In the genomic region with DNA sequence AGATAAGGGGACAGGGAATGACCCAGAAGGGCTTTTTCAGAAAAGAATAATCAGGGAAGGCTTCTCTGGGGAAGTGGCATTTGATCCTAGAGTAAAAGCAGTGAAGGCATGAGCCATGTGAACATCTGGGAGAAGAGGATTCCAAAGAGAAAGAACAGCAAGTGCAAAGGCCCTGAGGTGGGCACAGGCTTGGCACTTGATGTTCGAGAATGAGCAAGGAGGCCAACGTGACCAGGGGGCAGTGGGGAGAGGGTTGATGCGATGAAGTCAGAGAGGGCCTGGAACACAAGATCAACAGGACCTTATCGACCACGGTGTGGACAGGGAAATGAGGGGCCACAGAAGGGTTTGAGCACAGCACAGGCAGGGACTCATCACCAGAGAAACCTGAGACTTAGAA, we compare ENCODE assay signal across 30 cellular contexts. TPM values are rescaled to one million over a fixed set of nuclear protein-coding genes. Genes with fewer than 3 reads are reported as not detected.
"Had no signal": no experiment of that assay in that cellular context is flagged by ENCODE, and none has a peak within 500 bp of the region (broad histone marks: within the 10 kb centered on the region; RNA-seq: fewer than 3 reads in every experiment).

No MANE protein-coding gene starts in this region.

- H3K79me2 ChIP-seq: hepatocyte, parathyroid adenoma had no signal

- H3K4me3 ChIP-seq: colonic mucosa, gastrocnemius medialis, heart left ventricle, hepatocyte, lung, mucosa of descending colon, right lobe of liver, stomach, thyroid gland, vagina had no signal

- H3K4me2 ChIP-seq: hepatocyte had no signal

- H3K36me3 ChIP-seq: colonic mucosa, gastrocnemius medialis, heart left ventricle, neutrophil, right lobe of liver, stomach, thyroid gland, vagina had no signal

- H3K27ac ChIP-seq: colonic mucosa, epithelial cell of prostate, gastrocnemius medialis, heart left ventricle, hepatocyte, neutrophil, parathyroid adenoma, right lobe of liver, stomach, thyroid gland, vagina had no signal

- DNase-seq: colonic mucosa; effector CD8-positive, alpha-beta T cell; endodermal cell; foreskin fibroblast; gastrocnemius medialis; heart left ventricle; kidney; mucosa of descending colon; naive B cell; right lobe of liver; small intestine; stimulated activated CD4-positive, alpha-beta T cell treated with anti-CD3 and anti-CD28 coated beads, Interleukin-12 subunit alpha, Interleukin-12 subunit beta, amount 100 ng/mL, for 4 hours; stimulated activated CD4-positive, alpha-beta T cell treated with anti-CD3 and anti-CD28 coated beads, Interleukin-1b, Interleukin-23, amount 100 ng/mL, for 48 hours; stimulated activated CD4-positive, alpha-beta T cell treated with anti-CD3 and anti-CD28 coated beads, Interleukin-4, amount 100 ng/mL, for 24 hours; stimulated activated naive CD4-positive, alpha-beta T cell treated with Interleukin-2 at 50 U/mL for 16 hours; stomach; thyroid gland; trophoblast cell had no signal

- H2AFZ ChIP-seq: hepatocyte, parathyroid adenoma had no signal

- H3K9ac ChIP-seq: parathyroid adenoma had no signal

- H3K9me3 ChIP-seq: colonic mucosa, gastrocnemius medialis, heart left ventricle, mucosa of descending colon, neutrophil, right lobe of liver, stomach, thyroid gland, vagina had no signal

RNA-seq across cellular contexts. Expression of gene GRM4, which starts 5.8 kb away (rescaled TPM):
- total RNA-seq: esophagus mucosa; glomerular endothelial cell; kidney; left lobe of liver; liver; natural killer cell treated with Interleukin-12 subunit alpha and Interleukin-12 subunit beta and Interleukin-15 and Interleukin-18, amount 100 ng/mL, for 72 hours; right lobe of liver; subcutaneous adipose tissue; vagina had no signal
- polyA plus RNA-seq: heart left ventricle, hepatocyte, liver, stomach had no signal
